In genomic region chr5:149975409-149975808, GRCh38 we compare ENCODE assay signal across 30 cellular contexts. TPM values are rescaled to one million over a fixed set of nuclear protein-coding genes. Genes with fewer than 3 reads are reported as not detected.
"Had no signal": no experiment of that assay in that cellular context is flagged by ENCODE, and none has a peak within 500 bp of the region (broad histone marks: within the 10 kb centered on the region; RNA-seq: fewer than 3 reads in every experiment).

No MANE protein-coding gene starts in this region.

- H3K4me3 Mint-ChIP-seq: dendritic cell treated with granulocyte-macrophage colony-stimulating factor and Interleukin-4, amounts not matched to agents 40 ng/mL and 50 ng/mL, for 4 days; endodermal cell; mesothelial cell of epicardium; naive B cell had no signal

- H3K36me3 ChIP-seq: colonic mucosa had no signal

- H3K4me1 Mint-ChIP-seq: endodermal cell, mesothelial cell of epicardium had no signal

- H3K4me1 ChIP-seq: esophagus squamous epithelium, gastrocnemius medialis, heart right ventricle, left lung, lower lobe of right lung had no signal

- FAIRE-seq: endometrium, islet of Langerhans, keratinocyte had no signal

- H3K27me3 ChIP-seq: colonic mucosa, esophagus squamous epithelium, gastrocnemius medialis, heart right ventricle, left lung had no signal

- DNase-seq: colonic mucosa; cortex of kidney; effector CD4-positive, alpha-beta T cell; effector memory CD4-positive, alpha-beta T cell; endodermal cell; erythroblast; esophagus squamous epithelium; foreskin melanocyte; gastrocnemius medialis; glutamatergic neuron; head of caudate nucleus; heart right ventricle; hypothalamus; left cardiac atrium; left lung; left ventricle myocardium superior; lower lobe of right lung; mucosa of descending colon; naive B cell had no signal

- H3K27ac Mint-ChIP-seq: dendritic cell treated with granulocyte-macrophage colony-stimulating factor and Interleukin-4, amounts not matched to agents 40 ng/mL and 50 ng/mL, for 4 days; endodermal cell; mesothelial cell of epicardium had no signal

- H3K9me3 Mint-ChIP-seq: dendritic cell treated with granulocyte-macrophage colony-stimulating factor and Interleukin-4, amounts not matched to agents 40 ng/mL and 50 ng/mL, for 4 days; endodermal cell; mesothelial cell of epicardium; naive B cell had no signal

- H3K27ac ChIP-seq: colonic mucosa, epithelial cell of prostate, esophagus squamous epithelium, gastrocnemius medialis, heart right ventricle, left lung, lower lobe of right lung had no signal

- H3K27me3 Mint-ChIP-seq: dendritic cell treated with granulocyte-macrophage colony-stimulating factor and Interleukin-4, amounts not matched to agents 40 ng/mL and 50 ng/mL, for 4 days; naive B cell had no signal

- H3K9me3 ChIP-seq: colonic mucosa, esophagus squamous epithelium, gastrocnemius medialis, heart right ventricle, left lung, lower lobe of right lung, mucosa of descending colon had no signal

- H3K4me3 ChIP-seq: colonic mucosa, esophagus squamous epithelium, gastrocnemius medialis, heart right ventricle, left lung, lower lobe of right lung, mucosa of descending colon had no signal

- ATAC-seq: esophagus mucosa, gastrocnemius medialis, heart right ventricle, left cardiac atrium, left lung, left ventricle myocardium superior, lower lobe of right lung, mucosa of descending colon had no signal

RNA-seq across cellular contexts. Expression of gene PDE6A, which starts 30.8 kb away (rescaled TPM):
- total RNA-seq: gastrocnemius medialis, glomerular endothelial cell, kidney epithelial cell, left lung, lower lobe of right lung, lung microvascular endothelial cell, mesenteric fat pad had no signal
